Comparison of ENCODE assay signal across 15 cellular contexts in genomic region chr16:23482778-23483177, GRCh38. TPM values are rescaled to one million over a fixed set of nuclear protein-coding genes. Genes with fewer than 3 reads are reported as not detected.
A peak's percentile ranks its signal among the peaks of the same experiment; 100 is the strongest.
DNase-seq lines count a peak whose midpoint lies in the region; ATAC-seq, FAIRE-seq and TF ChIP-seq lines count a peak whose summit lies in the region.
"Had no signal": no experiment of that assay in that cellular context is flagged by ENCODE, and none has a peak within 500 bp of the region (broad histone marks: within the 10 kb centered on the region; RNA-seq: fewer than 3 reads in every experiment).

No MANE protein-coding gene starts in this region.

- H3K9me3 ChIP-seq in CD4-positive, alpha-beta T cell (ENCODE audit: control insufficient read depth, low read length): no peaks in the 10 kb centered on the region
- H3K9me3 ChIP-seq in breast epithelium: no peaks in the 10 kb centered on the region

- CTCF ChIA-PET in CD4-positive, alpha-beta T cell (lab: Charles Lee): no interaction called here
- CTCF ChIA-PET in activated CD4-positive, alpha-beta memory T cell treated with anti-CD3 and anti-CD28 coated beads for 36 hours (lab: Charles Lee): no interaction called here

- intact Hi-C loops in CD4-positive, alpha-beta T cell (cut with DNase I, micrococcal nuclease): no loop called here
- intact Hi-C loops in activated CD4-positive, alpha-beta memory T cell treated with anti-CD3 and anti-CD28 coated beads for 36 hours (cut with micrococcal nuclease): no loop called here
- intact Hi-C loops in breast epithelium (cut with DNase I; ENCODE audit: low total_unique reads): no loop called here

- peak in 1 of 10 experiments; percentile 28 for DNase-seq in CD4-positive, alpha-beta T cell
- DNase-seq in GM19239 (ENCODE audit: insufficient read length, low spot score) (peak; percentile 20), breast epithelium (ENCODE audit: low spot score in 2 of 2) (no peak), NCI-H526 treated with DMSO at 0.1 percent for 48 hours (lab: John Stamatoyannopoulos, UW) (no peak), NCI-H146 (lab: John Stamatoyannopoulos, UW) (no peak)
- DNase-seq in activated CD4-positive, alpha-beta memory T cell treated with anti-CD3 and anti-CD28 coated beads for 36 hours: peak; percentile 52
- DNase-seq in effector memory CD8-positive, alpha-beta T cell: peak; percentile 64 to 84 (median 70)
- DNase-seq: DND-41, H9, SHP77 had no signal

- peaks cover 94% of the 10 kb centered on the region for H3K36me3 Mint-ChIP-seq in CD4-positive, alpha-beta T cell (ENCODE audit: low read depth)
- peaks cover 57% of the 10 kb centered on the region for H3K36me3 Mint-ChIP-seq in activated CD4-positive, alpha-beta memory T cell treated with anti-CD3 and anti-CD28 coated beads for 36 hours
- H3K36me3 Mint-ChIP-seq in effector memory CD8-positive, alpha-beta T cell (ENCODE audit: insufficient read depth): peaks cover 94% of the 10 kb centered on the region

- TF ChIP-seq CTCF in CD4-positive, alpha-beta T cell (IDR thresholded peaks at IDR 0.05): no peak
- TF ChIP-seq CTCF in breast epithelium (IDR thresholded peaks at IDR 0.05): no peak

- no peak overlapping the region for H3K27ac ChIP-seq in CD4-positive, alpha-beta T cell (ENCODE audit: low read depth, low read length)
- no peak overlapping the region for H3K27ac ChIP-seq in breast epithelium

- peaks cover 11% of the 10 kb centered on the region for H3K36me3 ChIP-seq in breast epithelium

- no peak for TF ChIP-seq POLR2A in breast epithelium (IDR thresholded peaks at IDR 0.05)

- H3K4me3 ChIP-seq in breast epithelium: no peak overlapping the region

- no peaks in the 10 kb centered on the region for H3K27me3 ChIP-seq in CD4-positive, alpha-beta T cell (ENCODE audit: control insufficient read depth, insufficient read depth, low read length)
- no peaks in the 10 kb centered on the region for H3K27me3 ChIP-seq in breast epithelium

- H3K27me3 Mint-ChIP-seq in CD4-positive, alpha-beta T cell: no peaks in the 10 kb centered on the region
- H3K27me3 Mint-ChIP-seq in activated CD4-positive, alpha-beta memory T cell treated with anti-CD3 and anti-CD28 coated beads for 36 hours: no peaks in the 10 kb centered on the region
- H3K27me3 Mint-ChIP-seq in effector memory CD8-positive, alpha-beta T cell: no peaks in the 10 kb centered on the region
- H3K27me3 Mint-ChIP-seq: activated naive CD8-positive, alpha-beta T cell had no signal

- POLR2A ChIA-PET in CD4-positive, alpha-beta T cell (lab: Charles Lee): no interaction called here
- POLR2A ChIA-PET in activated CD4-positive, alpha-beta memory T cell treated with anti-CD3 and anti-CD28 coated beads for 36 hours (lab: Charles Lee): no interaction called here

- H3K4me1 Mint-ChIP-seq in CD4-positive, alpha-beta T cell (ENCODE audit: low read depth): no peaks in the 10 kb centered on the region
- H3K4me1 Mint-ChIP-seq in activated CD4-positive, alpha-beta memory T cell treated with anti-CD3 and anti-CD28 coated beads for 36 hours (ENCODE audit: low read depth): peaks cover 2% of the 10 kb centered on the region
- peaks cover 9 to 31% of the 10 kb centered on the region in 2 donors for H3K4me1 Mint-ChIP-seq in effector memory CD8-positive, alpha-beta T cell (ENCODE audit: low read depth in 2 of 2)
- H3K4me1 Mint-ChIP-seq: H9 had no signal

- H3K4me3 Mint-ChIP-seq in CD4-positive, alpha-beta T cell: no peak overlapping the region
- no peak overlapping the region for H3K4me3 Mint-ChIP-seq in activated CD4-positive, alpha-beta memory T cell treated with anti-CD3 and anti-CD28 coated beads for 36 hours
- H3K4me3 Mint-ChIP-seq in effector memory CD8-positive, alpha-beta T cell: peak overlapping the region; percentile 76 to 79
- H3K4me3 Mint-ChIP-seq: activated naive CD8-positive, alpha-beta T cell; H9 had no signal

- peak overlapping the region; percentile 65 for H3K27ac Mint-ChIP-seq in CD4-positive, alpha-beta T cell
- H3K27ac Mint-ChIP-seq in activated CD4-positive, alpha-beta memory T cell treated with anti-CD3 and anti-CD28 coated beads for 36 hours: peak overlapping the region; percentile 40
- H3K27ac Mint-ChIP-seq in effector memory CD8-positive, alpha-beta T cell: peak overlapping the region; percentile 95 to 99
- H3K27ac Mint-ChIP-seq: activated naive CD8-positive, alpha-beta T cell had no signal

- no peaks in the 10 kb centered on the region for H3K4me1 ChIP-seq in breast epithelium

- peak; percentile 50 for ATAC-seq in CD4-positive, alpha-beta T cell (ENCODE audit: poor library complexity)
- ATAC-seq in effector memory CD8-positive, alpha-beta T cell (replicated peaks): peak; percentile 87
- ATAC-seq in GM21447 (IDR thresholded peaks at IDR 0.05; ENCODE audit: unreplicated experiment): no peak

- FAIRE-seq in GM19239 (lab: Jason Lieb, UNC): peak; percentile 37
- FAIRE-seq: HTR-8/SVneo, keratinocyte, urothelium cell line had no signal

- H3K9me3 Mint-ChIP-seq in CD4-positive, alpha-beta T cell: no peaks in the 10 kb centered on the region
- no peaks in the 10 kb centered on the region for H3K9me3 Mint-ChIP-seq in activated CD4-positive, alpha-beta memory T cell treated with anti-CD3 and anti-CD28 coated beads for 36 hours
- no peaks in the 10 kb centered on the region for H3K9me3 Mint-ChIP-seq in effector memory CD8-positive, alpha-beta T cell
- H3K9me3 Mint-ChIP-seq: H9 had no signal

RNA-seq across cellular contexts. Expression of gene GGA2, which starts 27.5 kb away (rescaled TPM):
- 10 to 100 TPM; 96.5 to 96.9 TPM for total RNA-seq in CD4-positive, alpha-beta T cell
- total RNA-seq in activated CD4-positive, alpha-beta memory T cell treated with anti-CD3 and anti-CD28 coated beads for 36 hours: 10 to 100 TPM; 73.3 to 75.1 TPM
- 10 to 100 TPM; 42.9 to 72.0 (median 61.9) TPM for total RNA-seq in breast epithelium

RNA-seq across cellular contexts. Expression of gene COG7, which starts 29.8 kb away (rescaled TPM):
- 10 to 100 TPM; 12.6 to 13.6 TPM for total RNA-seq in CD4-positive, alpha-beta T cell
- 10 to 100 TPM; 17.0 to 18.1 TPM for total RNA-seq in activated CD4-positive, alpha-beta memory T cell treated with anti-CD3 and anti-CD28 coated beads for 36 hours
- 10 to 100 TPM; 12.8 to 31.6 (median 29.2) TPM for total RNA-seq in breast epithelium

Comparison
In these comparisons a context has a peak if more than half of its experiments do, and no peak if none do; other contexts are left out.
1. DNase-seq: peak in GM19239 (single experiment), activated CD4-positive, alpha-beta memory T cell treated with anti-CD3 and anti-CD28 coated beads for 36 hours (single experiment) and effector memory CD8-positive, alpha-beta T cell (3 of 3); none in breast epithelium (0 of 2), NCI-H526 treated with DMSO at 0.1 percent for 48 hours (single experiment) and NCI-H146 (single experiment).
2. H3K27ac Mint-ChIP-seq: peak in every context shown above with its lines; median percentile 97 in effector memory CD8-positive, alpha-beta T cell; 65 in CD4-positive, alpha-beta T cell; 40 in activated CD4-positive, alpha-beta memory T cell treated with anti-CD3 and anti-CD28 coated beads for 36 hours.
3. H3K4me3 Mint-ChIP-seq: peak in effector memory CD8-positive, alpha-beta T cell (2 of 2); none in CD4-positive, alpha-beta T cell (single experiment) and activated CD4-positive, alpha-beta memory T cell treated with anti-CD3 and anti-CD28 coated beads for 36 hours (single experiment).